In the genomic region with DNA sequence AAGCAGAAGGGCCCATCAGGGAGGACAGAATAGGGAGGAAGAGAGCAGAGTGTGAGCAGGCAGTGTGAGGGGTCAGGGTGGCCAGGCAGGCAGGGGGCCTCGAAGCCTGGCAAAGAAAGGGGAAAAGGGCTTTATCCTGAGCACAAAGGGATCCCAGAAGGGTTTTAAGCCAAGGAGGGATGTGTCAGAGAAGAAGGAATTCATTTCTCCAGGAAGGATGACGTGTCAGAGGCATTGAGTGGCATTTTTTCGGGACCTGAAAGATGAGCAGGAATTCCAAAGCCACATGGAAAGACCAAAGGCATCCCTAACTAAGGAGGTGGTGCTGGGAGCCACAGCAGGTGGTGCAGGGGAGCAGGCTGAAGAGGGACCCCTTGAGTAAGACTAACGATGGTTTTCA, we compare ENCODE assay signal across 25 cellular contexts.
DNase-seq lines count a peak whose midpoint lies in the region; ATAC-seq and TF ChIP-seq lines count a peak whose summit lies in the region.
"Had no signal": no experiment of that assay in that cellular context is flagged by ENCODE, and none has a peak within 500 bp of the region (broad histone marks: within the 10 kb centered on the region; RNA-seq: fewer than 3 reads in every experiment).

No MANE protein-coding gene starts in this region.

- no peak overlapping the region for H3K27ac Mint-ChIP-seq in stimulated activated naive CD8-positive, alpha-beta T cell treated with anti-CD3 and anti-CD28 coated beads, Interleukin-15, amount 100 ng/mL, for 72 hours
- H3K27ac Mint-ChIP-seq: CD8-positive, alpha-beta T cell; HFFc6; IgD-negative memory B cell had no signal

- H3K27me3 ChIP-seq in right atrium auricular region (no peaks in the 10 kb centered on the region), heart left ventricle (peaks cover 0 to 7% (median 0%) of the 10 kb centered on the region in 9 donors)
- H3K27me3 ChIP-seq: BLaER1 treated with 17β-estradiol and CSF1 and Interleukin-3, amounts not matched to agents 10 nM and 100 nM had no signal

- peaks cover 7 to 18% of the 10 kb centered on the region in 2 donors for H3K9me3 Mint-ChIP-seq in stimulated activated naive CD8-positive, alpha-beta T cell treated with anti-CD3 and anti-CD28 coated beads, Interleukin-15, amount 100 ng/mL, for 72 hours

- no peak overlapping the region for H3K27ac ChIP-seq in right atrium auricular region
- H3K27ac ChIP-seq in heart left ventricle: no peak overlapping the region
- H3K27ac ChIP-seq: A549; BLaER1 treated with 17β-estradiol and CSF1 and Interleukin-3, amounts not matched to agents 10 nM and 100 nM had no signal

- 62 to 69% (median 66%) methylated on average over 4 of the region's 4 CpGs for WGBS in heart left ventricle, 4 donors

- no peak for TF ChIP-seq POLR2A in heart left ventricle (IDR thresholded peaks at IDR 0.05)

- H3K36me3 ChIP-seq in right atrium auricular region: no peaks in the 10 kb centered on the region
- no peaks in the 10 kb centered on the region for H3K36me3 ChIP-seq in heart left ventricle
- H3K36me3 ChIP-seq: BLaER1 treated with 17β-estradiol and CSF1 and Interleukin-3, amounts not matched to agents 10 nM and 100 nM had no signal

- peaks cover 19% of the 10 kb centered on the region for H3K27me3 Mint-ChIP-seq in stimulated activated naive CD8-positive, alpha-beta T cell treated with anti-CD3 and anti-CD28 coated beads, Interleukin-15, amount 100 ng/mL, for 72 hours

- H3K4me3 Mint-ChIP-seq in stimulated activated naive CD8-positive, alpha-beta T cell treated with anti-CD3 and anti-CD28 coated beads, Interleukin-15, amount 100 ng/mL, for 72 hours: no peak overlapping the region
- H3K4me3 Mint-ChIP-seq: CD8-positive, alpha-beta T cell; HFFc6; IgD-negative memory B cell had no signal

- H3K4me1 ChIP-seq in right atrium auricular region (no peaks in the 10 kb centered on the region), heart left ventricle (no peaks in the 10 kb centered on the region)
- H3K4me1 ChIP-seq: A549 had no signal

- TF ChIP-seq CTCF in right atrium auricular region (IDR thresholded peaks at IDR 0.05): no peak
- no peak for TF ChIP-seq CTCF in heart left ventricle (IDR thresholded peaks at IDR 0.05)

- H3K9me3 ChIP-seq in right atrium auricular region (peaks cover 0 to 9% of the 10 kb centered on the region in 2 donors), heart left ventricle (peaks cover 0 to 20% (median 0%) of the 10 kb centered on the region in 12 donors)
- H3K9me3 ChIP-seq: SK-N-SH had no signal

- H3K4me1 Mint-ChIP-seq in stimulated activated naive CD8-positive, alpha-beta T cell treated with anti-CD3 and anti-CD28 coated beads, Interleukin-15, amount 100 ng/mL, for 72 hours: no peaks in the 10 kb centered on the region
- H3K4me1 Mint-ChIP-seq: IgD-negative memory B cell had no signal

- no peak for ATAC-seq in heart left ventricle
- ATAC-seq in left lobe of liver: no peak
- ATAC-seq in stimulated activated naive CD8-positive, alpha-beta T cell treated with anti-CD3 and anti-CD28 coated beads, Interleukin-15, amount 100 ng/mL, for 72 hours: no peak
- ATAC-seq: A549; CD8-positive, alpha-beta T cell had no signal

- DNase-seq in right atrium auricular region (ENCODE audit: low spot score): peak; percentile 4
- DNase-seq in heart left ventricle: no peak
- peak; percentile 16 for DNase-seq in M059J (ENCODE audit: low read depth)
- DNase-seq in left lobe of liver (ENCODE audit: low spot score): peak; percentile 6
- DNase-seq in NCI-H226: no peak
- DNase-seq in stimulated activated naive CD8-positive, alpha-beta T cell treated with anti-CD3 and anti-CD28 coated beads, Interleukin-15, amount 100 ng/mL, for 72 hours: no peak
- DNase-seq in nucleus accumbens (lab: John Stamatoyannopoulos, UW): no peak
- DNase-seq: Calu3; CD8-positive, alpha-beta T cell; DMS53; H7; HFFc6; Karpas-422; MM.1S; NCI-H1092; NCI-H1436 treated with DMSO at 0.1 percent for 48 hours; NCI-H2029; NCI-H446 treated with DMSO at 0.1 percent for 48 hours; NCI-H69; NK-92 treated with Interleukin-12 subunit alpha and Interleukin-12 subunit beta, amount 100 ng/mL, for 24 hours; SHP77 treated with DMSO at 0.1 percent for 48 hours; SK-N-SH had no signal

- H3K4me3 ChIP-seq in right atrium auricular region (no peak overlapping the region), heart left ventricle (no peak overlapping the region)
- H3K4me3 ChIP-seq: A549; BLaER1 treated with 17β-estradiol and CSF1 and Interleukin-3, amounts not matched to agents 10 nM and 100 nM had no signal

- intact Hi-C loops in heart left ventricle (cut with DNase I): no loop called here

Comparison
In these comparisons a context has a peak if more than half of its experiments do, and no peak if none do; other contexts are left out.
1. DNase-seq: peak in right atrium auricular region (single experiment), M059J (single experiment) and left lobe of liver (single experiment); none in heart left ventricle (0 of 5), NCI-H226 (single experiment), stimulated activated naive CD8-positive, alpha-beta T cell treated with anti-CD3 and anti-CD28 coated beads, Interleukin-15, amount 100 ng/mL, for 72 hours (0 of 2) and nucleus accumbens (0 of 56).